15 cellular contexts compared by ENCODE assay signal in genomic region chr13:74036373-74036772, GRCh38.
DNase-seq lines count a peak whose midpoint lies in the region; ATAC-seq and TF ChIP-seq lines count a peak whose summit lies in the region.
"Had no signal": no experiment of that assay in that cellular context is flagged by ENCODE, and none has a peak within 500 bp of the region (broad histone marks: within the 10 kb centered on the region; RNA-seq: fewer than 3 reads in every experiment).

No MANE protein-coding gene starts in this region.

- no peak overlapping the region for H3K23ac ChIP-seq in mesenchymal stem cell (ENCODE audit: low read length in 2 of 2)

- no peak overlapping the region for H3K4me3 Mint-ChIP-seq in nephron
- H3K4me3 Mint-ChIP-seq: activated naive CD8-positive, alpha-beta T cell treated with anti-CD3 and anti-CD28 coated beads, Interleukin-2, amount 10 ng/mL, durations not matched to agents 7 days and 5 days; memory B cell; stimulated activated naive CD8-positive, alpha-beta T cell treated with anti-CD3 and anti-CD28 coated beads, Interleukin-15, amount 100 ng/mL, for 72 hours had no signal

- no peak overlapping the region for H3K4ac ChIP-seq in mesenchymal stem cell (ENCODE audit: low read depth in 1 of 2, low read length in 2 of 2)

- H3K79me1 ChIP-seq in mesenchymal stem cell (replicated peaks; ENCODE audit: low read length, poor library complexity, severe bottlenecking) = peaks cover 21% of the 10 kb centered on the region

- H3K4me1 Mint-ChIP-seq in nephron = peaks cover 38% of the 10 kb centered on the region

- H3K14ac ChIP-seq in mesenchymal stem cell (ENCODE audit: low read length in 2 of 2) = no peak overlapping the region

- H3K4me3 ChIP-seq in H7 (ENCODE audit: insufficient read depth, low read depth, low read length) (no peak overlapping the region), mesenchymal stem cell (ENCODE audit: insufficient read depth in 1 of 2, low read depth in 1 of 2, low read length in 2 of 2) (no peak overlapping the region)
- H3K4me3 ChIP-seq: HAP-1, heart left ventricle had no signal

- ATAC-seq in esophagus mucosa = peak; percentile 85
- ATAC-seq: heart left ventricle; stimulated activated naive CD8-positive, alpha-beta T cell treated with anti-CD3 and anti-CD28 coated beads, Interleukin-15, amount 100 ng/mL, for 72 hours had no signal

- H3K36me3 Mint-ChIP-seq in nephron (ENCODE audit: low read depth) = no peaks in the 10 kb centered on the region

- no peak overlapping the region for H3K27ac ChIP-seq in mesenchymal stem cell (ENCODE audit: low read length, poor library complexity, severe bottlenecking)
- H3K27ac ChIP-seq: heart left ventricle, neutrophil had no signal

- H3K36me3 ChIP-seq in H7 (replicated peaks; ENCODE audit: control insufficient read depth, insufficient read depth, low read length) (no peaks in the 10 kb centered on the region), mesenchymal stem cell (ENCODE audit: control insufficient read depth in 1 of 2, insufficient read depth in 2 of 2, low read depth in 1 of 2, low read length in 2 of 2) (no peaks in the 10 kb centered on the region)
- H3K36me3 ChIP-seq: HAP-1, heart left ventricle, neutrophil had no signal

- H3K27ac Mint-ChIP-seq in nephron = peak overlapping the region; percentile 42 to 58 (median 44)
- H3K27ac Mint-ChIP-seq: activated naive CD8-positive, alpha-beta T cell treated with anti-CD3 and anti-CD28 coated beads, Interleukin-2, amount 10 ng/mL, durations not matched to agents 7 days and 5 days; memory B cell; stimulated activated naive CD8-positive, alpha-beta T cell treated with anti-CD3 and anti-CD28 coated beads, Interleukin-15, amount 100 ng/mL, for 72 hours had no signal

- no peak overlapping the region for H2BK120ac ChIP-seq in mesenchymal stem cell (ENCODE audit: low read depth, low read length)

- H3K4me2 ChIP-seq in mesenchymal stem cell (ENCODE audit: low read length, poor library complexity, severe bottlenecking) = no peak overlapping the region

- no peaks in the 10 kb centered on the region for H3K9me3 ChIP-seq in mesenchymal stem cell (ENCODE audit: control insufficient read depth, low read length)
- H3K9me3 ChIP-seq: HAP-1, heart left ventricle, neutrophil had no signal

- H2BK15ac ChIP-seq in mesenchymal stem cell (ENCODE audit: low read depth, poor library complexity, severe bottlenecking) = no peak overlapping the region

- H4K8ac ChIP-seq in mesenchymal stem cell (ENCODE audit: low read length) = no peak overlapping the region

- H3K18ac ChIP-seq in mesenchymal stem cell (ENCODE audit: low read depth in 1 of 2, low read length in 2 of 2) = peak overlapping the region in 1 of 2 experiments; percentile 66

- no peak overlapping the region for H4K91ac ChIP-seq in mesenchymal stem cell (ENCODE audit: low read length)

- H3K9ac ChIP-seq in mesenchymal stem cell (ENCODE audit: low read length) = no peak overlapping the region

- H2AK5ac ChIP-seq in mesenchymal stem cell (ENCODE audit: low read length, severe bottlenecking) = no peak overlapping the region

- H2BK12ac ChIP-seq in mesenchymal stem cell (ENCODE audit: low read length in 2 of 2) = no peak overlapping the region

- H3K27me3 Mint-ChIP-seq in nephron (ENCODE audit: low read depth) = no peaks in the 10 kb centered on the region
- H3K27me3 Mint-ChIP-seq: activated naive CD8-positive, alpha-beta T cell treated with anti-CD3 and anti-CD28 coated beads, Interleukin-2, amount 10 ng/mL, durations not matched to agents 7 days and 5 days; memory B cell; stimulated activated naive CD8-positive, alpha-beta T cell treated with anti-CD3 and anti-CD28 coated beads, Interleukin-15, amount 100 ng/mL, for 72 hours had no signal

- H2AFZ ChIP-seq in mesenchymal stem cell (ENCODE audit: low read depth, low read length) = no peak overlapping the region

- 100% methylated on average over 2 of the region's 2 CpGs for WGBS in mesenchymal stem cell

- no peaks in the 10 kb centered on the region for H3K9me3 Mint-ChIP-seq in nephron
- H3K9me3 Mint-ChIP-seq: activated naive CD8-positive, alpha-beta T cell treated with anti-CD3 and anti-CD28 coated beads, Interleukin-2, amount 10 ng/mL, durations not matched to agents 7 days and 5 days; memory B cell; stimulated activated naive CD8-positive, alpha-beta T cell treated with anti-CD3 and anti-CD28 coated beads, Interleukin-15, amount 100 ng/mL, for 72 hours had no signal

- peaks cover 4% of the 10 kb centered on the region for H3K4me1 ChIP-seq in mesenchymal stem cell (ENCODE audit: control insufficient read depth, insufficient read depth, low read depth, low read length)
- H3K4me1 ChIP-seq: HAP-1 had no signal

- no peak overlapping the region for H2BK5ac ChIP-seq in mesenchymal stem cell (ENCODE audit: low read depth, low read length, poor library complexity, severe bottlenecking)

- peak; percentile 30 for DNase-seq in H7
- peak; percentile 76 to 87 for DNase-seq in NCI-H526 (lab: John Stamatoyannopoulos, UW)
- DNase-seq in H4 (ENCODE audit: low spot score) = no peak
- DNase-seq in activated CD8-positive, alpha-beta memory T cell treated with anti-CD3 and anti-CD28 coated beads, Interleukin-2, amount 50 U/mL, for 4 hours = no peak
- DNase-seq in mesenchymal stem cell = no peak
- DNase-seq: activated naive CD8-positive, alpha-beta T cell treated with anti-CD3 and anti-CD28 coated beads, Interleukin-2, amount 10 ng/mL, durations not matched to agents 7 days and 5 days; heart left ventricle; MV-4-11; stimulated activated naive CD8-positive, alpha-beta T cell treated with anti-CD3 and anti-CD28 coated beads, Interleukin-15, amount 100 ng/mL, for 72 hours; SW 1271 had no signal

- H3K27me3 ChIP-seq in H7 (ENCODE audit: control insufficient read depth, insufficient read depth, low read length) = no peaks in the 10 kb centered on the region
- H3K27me3 ChIP-seq in mesenchymal stem cell (ENCODE audit: control insufficient read depth in 1 of 2, insufficient read depth in 1 of 2, low read length in 2 of 2) = no peaks in the 10 kb centered on the region
- H3K27me3 ChIP-seq: heart left ventricle, neutrophil had no signal

- no peak for TF ChIP-seq CTCF in nephron (IDR thresholded peaks at IDR 0.05; ENCODE audit: unreplicated experiment in 3 of 3)

Comparison
In these comparisons a context has a peak if more than half of its experiments do, and no peak if none do; other contexts are left out.
1. DNase-seq: peak in H7 (single experiment) and NCI-H526 (2 of 2); none in H4 (single experiment), activated CD8-positive, alpha-beta memory T cell treated with anti-CD3 and anti-CD28 coated beads, Interleukin-2, amount 50 U/mL, for 4 hours (single experiment) and mesenchymal stem cell (single experiment).